26 cellular contexts compared by ENCODE assay signal in genomic region chr13:99080131-99080530, GRCh38.
DNase-seq lines count a peak whose midpoint lies in the region; ATAC-seq, FAIRE-seq and TF ChIP-seq lines count a peak whose summit lies in the region.
"Had no signal": no experiment of that assay in that cellular context is flagged by ENCODE, and none has a peak within 500 bp of the region (broad histone marks: within the 10 kb centered on the region; RNA-seq: fewer than 3 reads in every experiment).

No MANE protein-coding gene starts in this region.

- H3K27ac Mint-ChIP-seq in CD4-positive, alpha-beta T cell, result peak overlapping the region; percentile 28
- H3K27ac Mint-ChIP-seq in endothelial cell (ENCODE audit: unreplicated experiment), result no peak overlapping the region
- peak overlapping the region in 8 of 10 donors; percentile 18 to 88 (median 56) for H3K27ac Mint-ChIP-seq in naive thymus-derived CD8-positive, alpha-beta T cell

- H3K9me3 Mint-ChIP-seq in CD4-positive, alpha-beta T cell, result no peaks in the 10 kb centered on the region
- no peaks in the 10 kb centered on the region for H3K9me3 Mint-ChIP-seq in endothelial cell (ENCODE audit: unreplicated experiment)
- H3K9me3 Mint-ChIP-seq in naive thymus-derived CD8-positive, alpha-beta T cell, result no peaks in the 10 kb centered on the region

- POLR2A ChIA-PET in CD4-positive, alpha-beta T cell (lab: Charles Lee), result no interaction called here
- POLR2A ChIA-PET in naive thymus-derived CD8-positive, alpha-beta T cell (lab: Charles Lee), result no interaction called here

- FAIRE-seq in H54 (lab: Jason Lieb, UNC), result peak; percentile 75
- FAIRE-seq: A204.1, GM12891 had no signal

- H3K27me3 ChIP-seq in CD4-positive, alpha-beta T cell (ENCODE audit: control insufficient read depth, insufficient read depth, low read length), result no peaks in the 10 kb centered on the region
- H3K27me3 ChIP-seq: MG63, SJSA1 had no signal

- H3K36me3 Mint-ChIP-seq in CD4-positive, alpha-beta T cell (ENCODE audit: low read depth), result peaks cover 17% of the 10 kb centered on the region
- H3K36me3 Mint-ChIP-seq in endothelial cell (ENCODE audit: low read depth, unreplicated experiment), result peaks cover 41% of the 10 kb centered on the region
- H3K36me3 Mint-ChIP-seq in naive thymus-derived CD8-positive, alpha-beta T cell, result peaks cover 0 to 14% (median 8%) of the 10 kb centered on the region in 3 donors

- no peaks in the 10 kb centered on the region for H3K27me3 Mint-ChIP-seq in CD4-positive, alpha-beta T cell
- H3K27me3 Mint-ChIP-seq in endothelial cell (ENCODE audit: unreplicated experiment), result peaks cover 9% of the 10 kb centered on the region
- peaks cover 0 to 3% (median 0%) of the 10 kb centered on the region in 5 donors for H3K27me3 Mint-ChIP-seq in naive thymus-derived CD8-positive, alpha-beta T cell

- H3K4me3 Mint-ChIP-seq in CD4-positive, alpha-beta T cell, result no peak overlapping the region
- H3K4me3 Mint-ChIP-seq in endothelial cell (ENCODE audit: unreplicated experiment), result peak overlapping the region; percentile 17
- H3K4me3 Mint-ChIP-seq in naive thymus-derived CD8-positive, alpha-beta T cell, result no peak overlapping the region

- CTCF ChIA-PET in CD4-positive, alpha-beta T cell (lab: Charles Lee), result no interaction called here

- H3K27ac ChIP-seq in CD4-positive, alpha-beta T cell (ENCODE audit: low read depth, low read length), result no peak overlapping the region
- H3K27ac ChIP-seq: SJSA1 had no signal

- intact Hi-C loops in CD4-positive, alpha-beta T cell (cut with DNase I, micrococcal nuclease), result loop anchor here (10.0 kb wide), 2 partner anchors 175 to 415 kb away; partner anchors contain the start of gene GPR18 (in 1 of the 2)
- intact Hi-C loops in posterior cingulate gyrus (cut with DNase I), result no loop called here

- no peak for DNase-seq in CD4-positive, alpha-beta T cell
- DNase-seq in H54 (ENCODE audit: insufficient read length, low spot score) (no peak), endothelial cell (ENCODE audit: low spot score) (no peak), NCI-H226 (no peak), posterior cingulate gyrus (no peak)
- DNase-seq in naive thymus-derived CD8-positive, alpha-beta T cell, result no peak
- DNase-seq: AML-193, C1 segment of cervical spinal cord, DMS79 treated with DMSO at 0.1 percent for 48 hours, GF-D8, GOT3, HCEC 1CT, IMR-90, KG1, MG63, NCI-H1048, NCI-H1417, NCI-H1694, NCI-H2029 treated with DMSO at 0.1 percent for 48 hours, NCI-H69, Right ventricle myocardium superior, RPMI8226 had no signal

- peaks cover 86% of the 10 kb centered on the region for H3K4me1 Mint-ChIP-seq in CD4-positive, alpha-beta T cell (ENCODE audit: low read depth)
- H3K4me1 Mint-ChIP-seq in endothelial cell (ENCODE audit: unreplicated experiment), result peaks cover 74% of the 10 kb centered on the region
- peaks cover 47 to 86% (median 78%) of the 10 kb centered on the region in 4 donors for H3K4me1 Mint-ChIP-seq in naive thymus-derived CD8-positive, alpha-beta T cell

- H3K9me3 ChIP-seq in CD4-positive, alpha-beta T cell (ENCODE audit: control insufficient read depth, low read length), result no peaks in the 10 kb centered on the region
- H3K9me3 ChIP-seq: MG63, SJSA1 had no signal

- no peak for ATAC-seq in CD4-positive, alpha-beta T cell (ENCODE audit: poor library complexity)
- no peak for ATAC-seq in naive thymus-derived CD8-positive, alpha-beta T cell
- no peak for ATAC-seq in GM18870 (IDR thresholded peaks at IDR 0.05; ENCODE audit: unreplicated experiment)

- TF ChIP-seq CTCF in CD4-positive, alpha-beta T cell (IDR thresholded peaks at IDR 0.05), result no peak
- no peak for TF ChIP-seq CTCF in endothelial cell (IDR thresholded peaks at IDR 0.05; ENCODE audit: unreplicated experiment)

- TF ChIP-seq POLR2A in H54 (IDR thresholded peaks at IDR 0.05; ENCODE audit: low read depth, low read length), result no peak
